8 cellular contexts compared by ENCODE assay signal in genomic region chr20:381581-382290, GRCh38. TPM values are rescaled to one million over a fixed set of nuclear protein-coding genes. Genes with fewer than 3 reads are reported as not detected.
DNase-seq lines count a peak whose midpoint lies in the region; ATAC-seq and TF ChIP-seq lines count a peak whose summit lies in the region.

No MANE protein-coding gene starts in this region.

- peaks cover 16% of the 10 kb centered on the region for H3K4me1 Mint-ChIP-seq in CD4-positive, alpha-beta T cell (ENCODE audit: low read depth)
- H3K4me1 Mint-ChIP-seq in activated T-cell treated with anti-CD3 and anti-CD28 coated beads, Interleukin-2, amount 50 U/mL, for 72 hours (ENCODE audit: low read depth) = peaks cover 57% of the 10 kb centered on the region
- peaks cover 8% of the 10 kb centered on the region for H3K4me1 Mint-ChIP-seq in neural crest cell

- H3K27me3 Mint-ChIP-seq in CD4-positive, alpha-beta T cell = no peaks in the 10 kb centered on the region
- H3K27me3 Mint-ChIP-seq in activated T-cell treated with anti-CD3 and anti-CD28 coated beads, Interleukin-2, amount 50 U/mL, for 72 hours (ENCODE audit: low read depth) = no peaks in the 10 kb centered on the region
- peaks cover 6% of the 10 kb centered on the region for H3K27me3 Mint-ChIP-seq in neural crest cell (ENCODE audit: low read depth)

- CTCF ChIA-PET in CD4-positive, alpha-beta T cell (lab: Charles Lee) = no interaction called here

- peak overlapping the region; percentile 75 for H3K27ac Mint-ChIP-seq in CD4-positive, alpha-beta T cell
- H3K27ac Mint-ChIP-seq in activated T-cell treated with anti-CD3 and anti-CD28 coated beads, Interleukin-2, amount 50 U/mL, for 72 hours = peak overlapping the region; percentile 84
- H3K27ac Mint-ChIP-seq in neural crest cell (ENCODE audit: unreplicated experiment) = no peak overlapping the region

- H3K36me3 Mint-ChIP-seq in CD4-positive, alpha-beta T cell (ENCODE audit: low read depth) = peaks cover 9% of the 10 kb centered on the region
- H3K36me3 Mint-ChIP-seq in activated T-cell treated with anti-CD3 and anti-CD28 coated beads, Interleukin-2, amount 50 U/mL, for 72 hours (ENCODE audit: insufficient read depth in 2 of 2) = peaks cover 15 to 27% of the 10 kb centered on the region in 2 donors
- H3K36me3 Mint-ChIP-seq in neural crest cell (ENCODE audit: low read depth) = no peaks in the 10 kb centered on the region

- peak overlapping the region; percentile 86 for H3K4me3 Mint-ChIP-seq in CD4-positive, alpha-beta T cell
- H3K4me3 Mint-ChIP-seq in activated T-cell treated with anti-CD3 and anti-CD28 coated beads, Interleukin-2, amount 50 U/mL, for 72 hours = peak overlapping the region; percentile 87 to 95
- H3K4me3 Mint-ChIP-seq in neural crest cell = peak overlapping the region; percentile 87

- no peaks in the 10 kb centered on the region for H3K27me3 ChIP-seq in CD4-positive, alpha-beta T cell (ENCODE audit: control insufficient read depth, insufficient read depth, low read length)

- H3K9me3 Mint-ChIP-seq in CD4-positive, alpha-beta T cell = no peaks in the 10 kb centered on the region
- H3K9me3 Mint-ChIP-seq in activated T-cell treated with anti-CD3 and anti-CD28 coated beads, Interleukin-2, amount 50 U/mL, for 72 hours = no peaks in the 10 kb centered on the region
- no peaks in the 10 kb centered on the region for H3K9me3 Mint-ChIP-seq in neural crest cell

- H3K27ac ChIP-seq in CD4-positive, alpha-beta T cell (ENCODE audit: low read depth, low read length) = peak overlapping the region; percentile 46

- H3K9me3 ChIP-seq in CD4-positive, alpha-beta T cell (ENCODE audit: control insufficient read depth, low read length) = no peaks in the 10 kb centered on the region

- intact Hi-C loops in CD4-positive, alpha-beta T cell (cut with DNase I, micrococcal nuclease) = loop anchor here in 1 of 2 experiments (2.0 kb wide), 2 partner anchors 25 to 79 kb away; no protein-coding TSS in a partner anchor

- TF ChIP-seq CTCF in CD4-positive, alpha-beta T cell (IDR thresholded peaks at IDR 0.05) = no peak
- no peak for TF ChIP-seq CTCF in neural crest cell (conservative IDR thresholded peaks at IDR 0.05)

- POLR2A ChIA-PET in CD4-positive, alpha-beta T cell (lab: Charles Lee) = interaction anchor here (0.8 to 2.9 kb wide), 6 partner anchors 19 to 162 kb away, joined by 3 to 24 read pairs (median 4); partner anchors contain the start of genes CSNK2A1, RBCK1, TBC1D20 and ZCCHC3

- ATAC-seq in CD4-positive, alpha-beta T cell (ENCODE audit: poor library complexity) = peak; percentile 70
- peak; percentile 63 for ATAC-seq in GM19397 (IDR thresholded peaks at IDR 0.05; ENCODE audit: unreplicated experiment)
- ATAC-seq in HG03565 (IDR thresholded peaks at IDR 0.05; ENCODE audit: unreplicated experiment) = peak; percentile 33
- ATAC-seq in activated T-cell treated with anti-CD3 and anti-CD28 coated beads, Interleukin-2, amount 50 U/mL, for 72 hours (replicated peaks in 1 of 2) = peak; percentile 65 to 72

- DNase-seq in CD4-positive, alpha-beta T cell = peak; percentile 41 to 71 (median 60)
- peak; percentile 84 to 88 for DNase-seq in activated T-cell treated with anti-CD3 and anti-CD28 coated beads, Interleukin-2, amount 50 U/mL, for 72 hours
- DNase-seq in fibroblast of peridontal ligament (ENCODE audit: extremely low read depth) (peak; percentile 73), neural crest cell (ENCODE audit: low read depth, low spot score) (peak; percentile 43), stromal cell of bone marrow (ENCODE audit: low read depth) (peak; percentile 34)

TF ChIP-seq in PFSK-1, 5 proteins besides CTCF, POLR2A, EP300 and RAD21:
- TF ChIP-seq SIN3A (IDR thresholded peaks at IDR 0.05; ENCODE audit: borderline replicate concordance, insufficient read depth, low read length) (no peak), FOXP2 (optimal IDR thresholded peaks at IDR 0.05; ENCODE audit: borderline replicate concordance, extremely low read depth, extremely low read length, insufficient read depth) (peak; percentile 81), POLR2AphosphoS5 (IDR thresholded peaks at IDR 0.05; ENCODE audit: low read depth, low read length) (peak; percentile 50; the same call in 1 of the 2 replicates)

RNA-seq across cellular contexts. Expression of gene TRIB3, which starts 1.2 kb away (rescaled TPM):
- 1 to 10 TPM; 1.3 to 1.5 TPM for total RNA-seq in CD4-positive, alpha-beta T cell
- polyA plus RNA-seq in PFSK-1 (2012; ENCODE audit: insufficient read length, low read depth) = 493 TPM
- total RNA-seq in activated T-cell treated with anti-CD3 and anti-CD28 coated beads, Interleukin-2, amount 50 U/mL, for 72 hours = 100 to 1,000 TPM; 165 to 281 TPM
- total RNA-seq in neural crest cell = 12.5 and 14.4 TPM in 2 replicates

RNA-seq across cellular contexts. Expression of gene RBCK1, which starts 26.4 kb away (rescaled TPM):
- 10 to 100 TPM; 53.3 to 57.3 TPM for total RNA-seq in CD4-positive, alpha-beta T cell
- polyA plus RNA-seq in PFSK-1 (2012; ENCODE audit: insufficient read length, low read depth) = 197 TPM
- 100 to 1,000 TPM; 176 to 198 TPM for total RNA-seq in activated T-cell treated with anti-CD3 and anti-CD28 coated beads, Interleukin-2, amount 50 U/mL, for 72 hours
- total RNA-seq in neural crest cell = 62.4 and 65.2 TPM in 2 replicates

RNA-seq across cellular contexts. Expression of gene NRSN2, which starts 34.8 kb away (rescaled TPM):
- 1 to 10 TPM in 1 of 2 experiments, under 1 TPM in 1; 0.69 to 1.3 TPM for total RNA-seq in CD4-positive, alpha-beta T cell
- 125 TPM for polyA plus RNA-seq in PFSK-1 (2012; ENCODE audit: insufficient read length, low read depth)
- total RNA-seq in activated T-cell treated with anti-CD3 and anti-CD28 coated beads, Interleukin-2, amount 50 U/mL, for 72 hours = 10 to 100 TPM; 12.9 to 14.7 TPM
- 42.0 and 44.4 TPM in 2 replicates for total RNA-seq in neural crest cell

RNA-seq across cellular contexts. Expression of gene SOX12, which starts 56.4 kb away (rescaled TPM):
- 10 to 100 TPM; 11.6 to 11.9 TPM for total RNA-seq in CD4-positive, alpha-beta T cell
- 45.8 TPM for polyA plus RNA-seq in PFSK-1 (2012; ENCODE audit: insufficient read length, low read depth)
- 10 to 100 TPM in 1 of 2 donors, 1 to 10 TPM in 1; 7.8 to 11.7 TPM for total RNA-seq in activated T-cell treated with anti-CD3 and anti-CD28 coated beads, Interleukin-2, amount 50 U/mL, for 72 hours
- 88.7 and 88.8 TPM in 2 replicates for total RNA-seq in neural crest cell

Comparison
In these comparisons a context has a peak if more than half of its experiments do, and no peak if none do; other contexts are left out.
1. Peak in every context shown above with its lines: DNase-seq, ATAC-seq and H3K27ac ChIP-seq.
2. DNase-seq: peak in every context shown above with its lines; median percentile 86 in activated T-cell treated with anti-CD3 and anti-CD28 coated beads, Interleukin-2, amount 50 U/mL, for 72 hours; 73 in fibroblast of peridontal ligament; 60 in CD4-positive, alpha-beta T cell; 43 in neural crest cell; 34 in stromal cell of bone marrow.
3. RNA of gene TRIB3, which starts 1.2 kb away (total RNA-seq): 165 to 281 TPM in activated T-cell treated with anti-CD3 and anti-CD28 coated beads, Interleukin-2, amount 50 U/mL, for 72 hours; 12.5 to 14.4 TPM in neural crest cell and 1.3 to 1.5 TPM in CD4-positive, alpha-beta T cell; every median in the first group is over 10 times any median in the second.
4. RNA of gene NRSN2, which starts 34.8 kb away (total RNA-seq): 42.0 to 44.4 TPM in neural crest cell and 12.9 to 14.7 TPM in activated T-cell treated with anti-CD3 and anti-CD28 coated beads, Interleukin-2, amount 50 U/mL, for 72 hours; 0.69 to 1.3 TPM in CD4-positive, alpha-beta T cell; every median in the first group is over 4 times any median in the second.